8 cellular contexts compared by ENCODE assay signal in genomic region chr2:118835739-118836410, GRCh38. TPM values are rescaled to one million over a fixed set of nuclear protein-coding genes. Genes with fewer than 3 reads are reported as not detected.
A peak's percentile ranks its signal among the peaks of the same experiment; 100 is the strongest.
DNase-seq lines count a peak whose midpoint lies in the region; ATAC-seq and TF ChIP-seq lines count a peak whose summit lies in the region.

No MANE protein-coding gene starts in this region.

- H3K27me3 ChIP-seq in left ventricle myocardium inferior (ENCODE audit: low read depth) = peaks cover 100% of the 10 kb centered on the region
- peaks cover 0 to 48% of the 10 kb centered on the region in 2 donors for H3K27me3 ChIP-seq in uterus
- H3K27me3 ChIP-seq in HAP-1 (ENCODE audit: low read depth) = no peaks in the 10 kb centered on the region

- TF ChIP-seq POLR2A in uterus (IDR thresholded peaks at IDR 0.05) = no peak

- no peaks in the 10 kb centered on the region for H3K9me3 ChIP-seq in left ventricle myocardium inferior (replicated peaks)
- H3K9me3 ChIP-seq in uterus = no peaks in the 10 kb centered on the region
- H3K9me3 ChIP-seq in HAP-1 = no peaks in the 10 kb centered on the region

- peak overlapping the region; percentile 62 for H3K4me3 ChIP-seq in left ventricle myocardium inferior
- peak overlapping the region; percentile 62 for H3K4me3 ChIP-seq in coronary artery
- H3K4me3 ChIP-seq in uterus = peak overlapping the region; percentile 21 to 27
- no peak overlapping the region for H3K4me3 ChIP-seq in HAP-1

- H3K4me1 ChIP-seq in left ventricle myocardium inferior (peaks cover 16% of the 10 kb centered on the region), uterus (peaks cover 0 to 11% of the 10 kb centered on the region in 2 donors), HAP-1 (no peaks in the 10 kb centered on the region)

- DNase-seq in left ventricle myocardium inferior (no peak), Right ventricle myocardium superior (no peak), coronary artery (ENCODE audit: low spot score) (no peak), myocyte (ENCODE audit: low read depth) (peak; percentile 61), uterus (no peak), head of caudate nucleus (no peak), HAP-1 (ENCODE audit: low spot score in 2 of 2) (no peak), putamen (ENCODE audit: low spot score) (no peak)

- no peaks in the 10 kb centered on the region for H3K36me3 ChIP-seq in left ventricle myocardium inferior
- no peaks in the 10 kb centered on the region for H3K36me3 ChIP-seq in uterus
- H3K36me3 ChIP-seq in HAP-1 (replicated peaks) = no peaks in the 10 kb centered on the region

- H3K27ac ChIP-seq in left ventricle myocardium inferior (replicated peaks) = no peak overlapping the region
- H3K27ac ChIP-seq in coronary artery = no peak overlapping the region
- H3K27ac ChIP-seq in uterus = no peak overlapping the region

- intact Hi-C loops in left ventricle myocardium inferior (cut with micrococcal nuclease) = no loop called here
- intact Hi-C loops in Right ventricle myocardium superior (cut with DNase I) = no loop called here
- intact Hi-C loops in uterus (cut with DNase I; ENCODE audit: low total_unique reads) = no loop called here
- intact Hi-C loops in head of caudate nucleus (cut with DNase I) = no loop called here

- in situ Hi-C loops in HAP-1 (cut with MboI; ENCODE audit: low sequenced_read_pairs) = no loop called here

- no peak for ATAC-seq in Right ventricle myocardium superior (ENCODE audit: poor library complexity)

- no peak for TF ChIP-seq CTCF in left ventricle myocardium inferior (IDR thresholded peaks at IDR 0.05; ENCODE audit: borderline replicate concordance)
- no peak for TF ChIP-seq CTCF in coronary artery (IDR thresholded peaks at IDR 0.05)
- no peak for TF ChIP-seq CTCF in uterus (IDR thresholded peaks at IDR 0.05)

RNA-seq across cellular contexts. Expression of gene EN1, which starts 11.6 kb away (rescaled TPM):
- total RNA-seq in left ventricle myocardium inferior (not detected), Right ventricle myocardium superior (not detected), myocyte (5.1 and 8.1 TPM in 2 replicates), uterus (not detected)
- polyA plus RNA-seq in myocyte (2012) = 7.7 TPM
